26 cellular contexts compared by ENCODE assay signal in genomic region chr3:111636506-111636905, GRCh38. TPM values are rescaled to one million over a fixed set of nuclear protein-coding genes. Genes with fewer than 3 reads are reported as not detected.
DNase-seq lines count a peak whose midpoint lies in the region; ATAC-seq and TF ChIP-seq lines count a peak whose summit lies in the region.
"Had no signal": no experiment of that assay in that cellular context is flagged by ENCODE, and none has a peak within 500 bp of the region (broad histone marks: within the 10 kb centered on the region; RNA-seq: fewer than 3 reads in every experiment).

No MANE protein-coding gene starts in this region.

- H3K36me3 ChIP-seq in cardiac muscle cell (no peaks in the 10 kb centered on the region), heart left ventricle (no peaks in the 10 kb centered on the region)
- H3K36me3 ChIP-seq: upper lobe of right lung had no signal

- no peak for TF ChIP-seq POLR2A in heart left ventricle (IDR thresholded peaks at IDR 0.05)

- H3K4me1 ChIP-seq in cardiac muscle cell (ENCODE audit: low read depth) (peaks cover 12% of the 10 kb centered on the region), heart left ventricle (no peaks in the 10 kb centered on the region)
- H3K4me1 ChIP-seq: BLaER1 treated with 17β-estradiol and CSF1 and Interleukin-3, amounts not matched to agents 10 nM and 100 nM; upper lobe of right lung had no signal

- no peaks in the 10 kb centered on the region for H3K27me3 Mint-ChIP-seq in glutamatergic neuron (ENCODE audit: unreplicated experiment)

- no peak for TF ChIP-seq CTCF in cardiac muscle cell (IDR thresholded peaks at IDR 0.05; ENCODE audit: low read depth, low read length)
- no peak for TF ChIP-seq CTCF in heart left ventricle (IDR thresholded peaks at IDR 0.05)
- no peak for TF ChIP-seq CTCF in glutamatergic neuron (IDR thresholded peaks at IDR 0.05; ENCODE audit: partially characterized antibody, unreplicated experiment)

- H3K27ac ChIP-seq in cardiac muscle cell (no peak overlapping the region), heart left ventricle (no peak overlapping the region)
- H3K27ac ChIP-seq: BLaER1 treated with 17β-estradiol and CSF1 and Interleukin-3, amounts not matched to agents 10 nM and 100 nM; upper lobe of right lung had no signal

- WGBS in heart left ventricle, 4 donors, result 36 to 47% (median 45%) methylated on average over 3 of the region's 3 CpGs

- H3K9me3 ChIP-seq in cardiac muscle cell (ENCODE audit: low read depth) (no peaks in the 10 kb centered on the region), heart left ventricle (peaks cover 0 to 2% (median 0%) of the 10 kb centered on the region in 12 donors)
- H3K9me3 ChIP-seq: upper lobe of right lung had no signal

- peaks cover 27% of the 10 kb centered on the region for H3K27me3 ChIP-seq in cardiac muscle cell
- H3K27me3 ChIP-seq in heart left ventricle, result no peaks in the 10 kb centered on the region
- H3K27me3 ChIP-seq: BLaER1 treated with 17β-estradiol and CSF1 and Interleukin-3, amounts not matched to agents 10 nM and 100 nM; upper lobe of right lung had no signal

- H3K27ac Mint-ChIP-seq in glutamatergic neuron (ENCODE audit: unreplicated experiment), result peak overlapping the region; percentile 66
- H3K27ac Mint-ChIP-seq: brain; stimulated activated effector memory CD8-positive, alpha-beta T cell treated with anti-CD3 and anti-CD28 coated beads, Interleukin-12 subunit alpha, Interleukin-12 subunit beta, amount 100 ng/mL, for 72 hours had no signal

- DNase-seq in cardiac muscle cell (ENCODE audit: low read depth in 1 of 2, low spot score in 1 of 2) (peak; percentile 14 to 76), heart left ventricle (no peak), NCI-H345 (lab: John Stamatoyannopoulos, UW) (peak; percentile 7), glutamatergic neuron (peak; percentile 28), AML-193 (lab: John Stamatoyannopoulos, UW) (no peak), GM19240 (ENCODE audit: insufficient read length, low spot score) (no peak)
- no peak for DNase-seq in activated T-cell treated with anti-CD3 and anti-CD28 coated beads, Interleukin-2, amount 50 U/mL, for 48 hours
- DNase-seq: activated CD8-positive, alpha-beta T cell treated with anti-CD3 and anti-CD28 coated beads, Interleukin-2, amount 10 ng/mL, durations not matched to agents 7 days and 5 days; activated gamma-delta T cell; Calu3; effector memory CD4-positive, alpha-beta T cell; mammary epithelial cell; NCI-H69; RPMI8226; stimulated activated CD4-positive, alpha-beta T cell treated with anti-CD3 and anti-CD28 coated beads, Interleukin-2, amount 100 ng/mL, for 48 hours; substantia nigra; T-helper 1 cell; upper lobe of right lung had no signal

- intact Hi-C loops in heart left ventricle (cut with DNase I), result no loop called here

- H3K4me1 Mint-ChIP-seq in glutamatergic neuron (ENCODE audit: low read depth, unreplicated experiment), result peaks cover 6% of the 10 kb centered on the region
- H3K4me1 Mint-ChIP-seq: brain; stimulated activated effector memory CD8-positive, alpha-beta T cell treated with anti-CD3 and anti-CD28 coated beads, Interleukin-12 subunit alpha, Interleukin-12 subunit beta, amount 100 ng/mL, for 72 hours had no signal

- H3K4me3 Mint-ChIP-seq in glutamatergic neuron (ENCODE audit: unreplicated experiment), result no peak overlapping the region
- H3K4me3 Mint-ChIP-seq: activated CD8-positive, alpha-beta T cell treated with anti-CD3 and anti-CD28 coated beads, Interleukin-2, amount 10 ng/mL, durations not matched to agents 7 days and 5 days; brain; stimulated activated effector memory CD8-positive, alpha-beta T cell treated with anti-CD3 and anti-CD28 coated beads, Interleukin-12 subunit alpha, Interleukin-12 subunit beta, amount 100 ng/mL, for 72 hours had no signal

- no peaks in the 10 kb centered on the region for H3K9me3 Mint-ChIP-seq in glutamatergic neuron (ENCODE audit: unreplicated experiment)

- ATAC-seq in heart left ventricle (no peak), HG02763 (IDR thresholded peaks at IDR 0.05; ENCODE audit: unreplicated experiment) (no peak)
- ATAC-seq: activated CD4-positive, CD25-positive, alpha-beta regulatory T cell treated with anti-CD3 and anti-CD28 coated beads, Interleukin-2, amount 50 U/mL, for 24 hours; activated CD8-positive, alpha-beta T cell treated with anti-CD3 and anti-CD28 coated beads, Interleukin-2, amount 10 ng/mL, durations not matched to agents 7 days and 5 days; stimulated activated effector memory CD8-positive, alpha-beta T cell treated with anti-CD3 and anti-CD28 coated beads, Interleukin-12 subunit alpha, Interleukin-12 subunit beta, amount 100 ng/mL, for 72 hours; upper lobe of right lung had no signal

- no peaks in the 10 kb centered on the region for H3K36me3 Mint-ChIP-seq in glutamatergic neuron (ENCODE audit: unreplicated experiment)
- H3K36me3 Mint-ChIP-seq: brain had no signal

- H3K4me3 ChIP-seq in cardiac muscle cell (no peak overlapping the region), heart left ventricle (no peak overlapping the region)
- H3K4me3 ChIP-seq: BLaER1 treated with 17β-estradiol and CSF1 and Interleukin-3, amounts not matched to agents 10 nM and 100 nM; upper lobe of right lung had no signal

RNA-seq across cellular contexts. Expression of gene PLCXD2, which starts 38.0 kb away (rescaled TPM):
- total RNA-seq in cardiac muscle cell (1.4 and 2.5 TPM in 2 replicates), heart left ventricle (1 to 10 TPM in 8 of 9 donors, under 1 TPM in 1; 0.69 to 6.0 (median 2.8) TPM), glutamatergic neuron (ENCODE audit: unreplicated experiment) (13.1 TPM)
- polyA plus RNA-seq in cardiac muscle cell (1.1 and 1.5 TPM in 2 replicates), heart left ventricle (1 to 10 TPM; 1.0 to 1.6 TPM)

RNA-seq across cellular contexts. Expression of gene ZBED2, which starts 41.4 kb away (rescaled TPM):
- total RNA-seq in cardiac muscle cell, result not detected in 2 replicates
- not detected in 2 replicates for polyA plus RNA-seq in cardiac muscle cell
- under 1 TPM in 3 of 9 donors, not detected in 6; 0.12 to 0.93 (median 0.56) TPM for total RNA-seq in heart left ventricle
- not detected for polyA plus RNA-seq in heart left ventricle
- not detected for total RNA-seq in glutamatergic neuron (ENCODE audit: unreplicated experiment)
- total RNA-seq: chondrocyte, H1, SK-MEL-5 had no signal
- polyA plus RNA-seq: H1 had no signal

Comparison
In these comparisons a context has a peak if more than half of its experiments do, and no peak if none do; other contexts are left out.
1. DNase-seq: peak in cardiac muscle cell (2 of 2), NCI-H345 (single experiment) and glutamatergic neuron (single experiment); none in heart left ventricle (0 of 5), activated T-cell treated with anti-CD3 and anti-CD28 coated beads, Interleukin-2, amount 50 U/mL, for 48 hours (0 of 2), AML-193 (0 of 2) and GM19240 (single experiment).